Comparison of ENCODE assay signal across 8 cellular contexts in the genomic region with DNA sequence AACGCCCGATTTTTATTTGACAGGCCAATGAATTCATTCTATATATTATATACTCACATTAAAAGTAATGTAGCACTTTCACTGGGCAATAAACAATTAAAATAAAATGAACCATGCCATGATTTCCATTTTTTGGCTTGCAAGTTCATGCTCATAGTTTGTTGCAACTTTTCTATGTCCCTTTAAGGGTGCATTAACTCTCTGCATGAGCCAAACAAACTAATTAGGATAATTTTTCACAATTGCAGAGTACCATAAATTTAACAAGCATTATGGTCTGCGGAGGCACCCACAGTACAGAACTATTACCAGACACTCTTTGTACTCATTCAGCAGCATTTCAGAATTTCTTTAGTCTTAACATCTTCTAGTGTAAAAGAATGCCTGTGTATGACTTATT. TPM values are rescaled to one million over a fixed set of nuclear protein-coding genes. Genes with fewer than 3 reads are reported as not detected.
DNase-seq lines count a peak whose midpoint lies in the region; ATAC-seq and TF ChIP-seq lines count a peak whose summit lies in the region.

No MANE protein-coding gene starts in this region.

- no peaks in the 10 kb centered on the region for H3K36me3 Mint-ChIP-seq in CD4-positive, alpha-beta memory T cell
- H3K36me3 Mint-ChIP-seq in endodermal cell (ENCODE audit: low read depth), result no peaks in the 10 kb centered on the region

- intact Hi-C loops in CD4-positive, alpha-beta memory T cell (cut with micrococcal nuclease), result no loop called here

- H4K20me1 ChIP-seq in OCI-LY3 (ENCODE audit: insufficient read depth, low read length), result 0 out of 2 replicates have a peak, but pooled peaks cover 3% of the 10 kb centered on the region

- no peak for ATAC-seq in HG03139 (IDR thresholded peaks at IDR 0.05; ENCODE audit: unreplicated experiment)

- no peak for TF ChIP-seq CTCF in OCI-LY3 (IDR thresholded peaks at IDR 0.05; ENCODE audit: low read depth, low read length)
- no peak for TF ChIP-seq CTCF in endodermal cell (conservative IDR thresholded peaks at IDR 0.05)
- no peak for TF ChIP-seq CTCF in parathyroid adenoma (IDR thresholded peaks at IDR 0.05)

- peak overlapping the region; percentile 46 to 86 (median 68) for H3K4me3 Mint-ChIP-seq in CD4-positive, alpha-beta memory T cell
- H3K4me3 Mint-ChIP-seq in endodermal cell, result peak overlapping the region; percentile 74

- H3K36me3 ChIP-seq in CD4-positive, alpha-beta memory T cell (ENCODE audit: insufficient read depth, low read length), result no peaks in the 10 kb centered on the region
- H3K36me3 ChIP-seq in OCI-LY3 (replicated peaks; ENCODE audit: low read depth, low read length), result peaks cover 21% of the 10 kb centered on the region
- no peaks in the 10 kb centered on the region for H3K36me3 ChIP-seq in endodermal cell (ENCODE audit: control insufficient read depth, insufficient read depth, low read length)
- H3K36me3 ChIP-seq in parathyroid adenoma (ENCODE audit: control insufficient read depth, insufficient read depth, low read length), result no peaks in the 10 kb centered on the region

- H3K4me2 ChIP-seq in OCI-LY3 (ENCODE audit: low read length), result peak overlapping the region; percentile 91
- H3K4me2 ChIP-seq in parathyroid adenoma (ENCODE audit: low read length), result no peak overlapping the region

- H3K4me1 ChIP-seq in CD4-positive, alpha-beta memory T cell (ENCODE audit: insufficient read depth, low read length), result peaks cover 7% of the 10 kb centered on the region
- H3K4me1 ChIP-seq in OCI-LY3 (ENCODE audit: low read length), result peaks cover 42% of the 10 kb centered on the region
- H3K4me1 ChIP-seq in endodermal cell (ENCODE audit: control insufficient read depth, insufficient read depth, low read length), result peaks cover 4% of the 10 kb centered on the region
- no peaks in the 10 kb centered on the region for H3K4me1 ChIP-seq in parathyroid adenoma

- peaks cover 6 to 16% (median 12%) of the 10 kb centered on the region in 4 donors for H3K4me1 Mint-ChIP-seq in CD4-positive, alpha-beta memory T cell
- peaks cover 11% of the 10 kb centered on the region for H3K4me1 Mint-ChIP-seq in endodermal cell

- 81% methylated on average over 3 of the region's 3 CpGs; no CpG with 5 or more reads in 1 of the 2 experiments for WGBS in endodermal cell (ENCODE audit: insufficient coverage in 1 of 2, insufficient read length in 1 of 2), 2 experiments

- H3K9me3 ChIP-seq in CD4-positive, alpha-beta memory T cell (ENCODE audit: control insufficient read depth in 1 of 2, low read length in 2 of 2), result no peaks in the 10 kb centered on the region
- H3K9me3 ChIP-seq in OCI-LY3 (ENCODE audit: insufficient read depth, low read length) (no peaks in the 10 kb centered on the region), endodermal cell (ENCODE audit: control insufficient read depth, low read length) (no peaks in the 10 kb centered on the region), parathyroid adenoma (ENCODE audit: control insufficient read depth, low read length) (no peaks in the 10 kb centered on the region)

- H3K79me2 ChIP-seq in OCI-LY3 (ENCODE audit: low read length) (peaks cover 45% of the 10 kb centered on the region), parathyroid adenoma (no peaks in the 10 kb centered on the region)

- no peak overlapping the region for H3K27ac Mint-ChIP-seq in CD4-positive, alpha-beta memory T cell
- no peak overlapping the region for H3K27ac Mint-ChIP-seq in endodermal cell

- H3K9ac ChIP-seq in OCI-LY3 (ENCODE audit: low read length) (peak overlapping the region; percentile 84), endodermal cell (ENCODE audit: extremely low read depth, low read length, poor library complexity, severe bottlenecking) (no peak overlapping the region), parathyroid adenoma (no peak overlapping the region)

- peaks cover 25 to 30% of the 10 kb centered on the region in 2 donors for H3K27me3 Mint-ChIP-seq in CD4-positive, alpha-beta memory T cell
- H3K27me3 Mint-ChIP-seq in endodermal cell (ENCODE audit: insufficient read depth), result peaks cover 66% of the 10 kb centered on the region

- POLR2A ChIA-PET in CD4-positive, alpha-beta memory T cell (lab: Charles Lee; ENCODE audit: partially characterized antibody), result no interaction called here

- CTCF ChIA-PET in CD4-positive, alpha-beta memory T cell (lab: Charles Lee; ENCODE audit: partially characterized antibody), result interaction anchor here (1.3 to 2.6 kb wide), 2 partner anchors 11 to 15 kb away, joined by 3 to 10 read pairs; no protein-coding TSS in a partner anchor

- H3K9me3 Mint-ChIP-seq in CD4-positive, alpha-beta memory T cell, result no peaks in the 10 kb centered on the region
- H3K9me3 Mint-ChIP-seq in endodermal cell, result no peaks in the 10 kb centered on the region

- peaks cover 13% of the 10 kb centered on the region for H3K27me3 ChIP-seq in CD4-positive, alpha-beta memory T cell (ENCODE audit: insufficient read depth, low read length)
- no peaks in the 10 kb centered on the region for H3K27me3 ChIP-seq in OCI-LY3 (ENCODE audit: low read depth, low read length)
- peaks cover 37% of the 10 kb centered on the region for H3K27me3 ChIP-seq in endodermal cell (ENCODE audit: control insufficient read depth, insufficient read depth, low read length, poor library complexity, severe bottlenecking)
- H3K27me3 ChIP-seq in parathyroid adenoma (ENCODE audit: control insufficient read depth, insufficient read depth, low read length), result no peaks in the 10 kb centered on the region

- H3K4me3 ChIP-seq in CD4-positive, alpha-beta memory T cell (ENCODE audit: low read length in 2 of 2), result no peak overlapping the region
- peak overlapping the region; percentile 85 for H3K4me3 ChIP-seq in OCI-LY3 (ENCODE audit: low read length)
- peak overlapping the region; percentile 88 for H3K4me3 ChIP-seq in endodermal cell (ENCODE audit: low read length)
- peak overlapping the region; percentile 79 for H3K4me3 ChIP-seq in parathyroid adenoma (ENCODE audit: low read depth, low read length)

- H2AFZ ChIP-seq in OCI-LY3 (ENCODE audit: low read depth, low read length) (no peak overlapping the region), parathyroid adenoma (no peak overlapping the region)

- no peak overlapping the region for H3K27ac ChIP-seq in CD4-positive, alpha-beta memory T cell (ENCODE audit: low read depth, low read length)
- H3K27ac ChIP-seq in OCI-LY3 (ENCODE audit: low read length) (no peak overlapping the region), endodermal cell (ENCODE audit: low read depth, low read length) (no peak overlapping the region), parathyroid adenoma (no peak overlapping the region)

- DNase-seq in CD4-positive, alpha-beta memory T cell, result no peak
- DNase-seq in endodermal cell, result no peak
- no peak for DNase-seq in foreskin melanocyte
- no peak for DNase-seq in HuH-7 (ENCODE audit: low spot score)
- no peak for DNase-seq in medulla oblongata (ENCODE audit: extremely low spot score)

RNA-seq across cellular contexts. Expression of gene LHFPL6, which starts 1.4 kb away (rescaled TPM):
- total RNA-seq in CD4-positive, alpha-beta memory T cell, result not detected
- under 1 TPM in 1 of 2 donors, not detected in 1; 0.16 TPM for polyA plus RNA-seq in CD4-positive, alpha-beta memory T cell
- 1 to 10 TPM in 1 of 2 donors, under 1 TPM in 1; 0.53 to 2.8 TPM for total RNA-seq in endodermal cell
- polyA plus RNA-seq in endodermal cell (2013, experiment 1 of 2), result 41.0 TPM
- 32.1 TPM for polyA plus RNA-seq in endodermal cell (2013, experiment 2 of 2)

RNA-seq across cellular contexts. Expression of gene COG6, which starts 53.8 kb away (rescaled TPM):
- 10 to 100 TPM; 37.2 to 44.5 TPM for total RNA-seq in CD4-positive, alpha-beta memory T cell
- polyA plus RNA-seq in CD4-positive, alpha-beta memory T cell, result 10 to 100 TPM; 12.2 to 18.1 TPM
- total RNA-seq in endodermal cell, result 10 to 100 TPM; 34.4 to 43.0 TPM
- polyA plus RNA-seq in endodermal cell (2013, experiment 1 of 2), result 26.4 TPM
- polyA plus RNA-seq in endodermal cell (2013, experiment 2 of 2), result 22.5 TPM

Comparison
In these comparisons a context has a peak if more than half of its experiments do, and no peak if none do; other contexts are left out.
1. H3K4me3 ChIP-seq: peak in OCI-LY3 (single experiment), endodermal cell (single experiment) and parathyroid adenoma (single experiment); none in CD4-positive, alpha-beta memory T cell (0 of 2).